ENCODE assay signal across 8 cellular contexts in genomic region chr1:94039514-94039870, GRCh38.
DNase-seq lines count a peak whose midpoint lies in the region; ATAC-seq, FAIRE-seq and TF ChIP-seq lines count a peak whose summit lies in the region.

No MANE protein-coding gene starts in this region.

- H3K27ac Mint-ChIP-seq in immature natural killer cell, result no peak overlapping the region

- POLR2A ChIA-PET in K562 (lab: Yijun Ruan, JAX), result no interaction called here

- no peaks in the 10 kb centered on the region for H3K9me3 ChIP-seq in K562 (replicated peaks; ENCODE audit: control insufficient read depth, insufficient read depth, low read depth, low read length)

- H3K27ac ChIP-seq in K562 (ENCODE audit: extremely low read depth, low read depth, low read length), result no peak overlapping the region

- H3K27me3 Mint-ChIP-seq in immature natural killer cell (ENCODE audit: low read depth in 3 of 3), result peaks cover 1 to 11% (median 3%) of the 10 kb centered on the region in 3 donors

- CTCF ChIA-PET in K562 (lab: Yijun Ruan, JAX; ENCODE audit: low intra/inter-chr PET ratio), result interaction anchor here (1.2 kb wide), 1 partner anchor 296 kb away, joined by 7 read pairs; no protein-coding TSS in a partner anchor

- no peak overlapping the region for H3K4me2 ChIP-seq in K562 (ENCODE audit: insufficient read depth, low read length)

- no peak overlapping the region for H3K4me3 Mint-ChIP-seq in immature natural killer cell

- TF ChIP-seq POLR2A in K562 (conservative IDR thresholded peaks at IDR 0.05), result no peak

- no peaks in the 10 kb centered on the region for H3K36me3 Mint-ChIP-seq in immature natural killer cell

- peaks cover 23 to 25% of the 10 kb centered on the region in 2 donors for H3K4me1 Mint-ChIP-seq in immature natural killer cell

- H3K9me1 ChIP-seq in K562 (ENCODE audit: control insufficient read depth, insufficient read depth, low read length), result no peaks in the 10 kb centered on the region

- peak; percentile 88 for ATAC-seq in K562
- no peak for ATAC-seq in GM19328 (IDR thresholded peaks at IDR 0.05; ENCODE audit: unreplicated experiment)
- ATAC-seq in HG02852 (IDR thresholded peaks at IDR 0.05; ENCODE audit: unreplicated experiment), result no peak

- H3K9ac ChIP-seq in K562 (ENCODE audit: insufficient read depth in 1 of 2, low read depth in 2 of 2, low read length in 2 of 2), result no peak overlapping the region

- peak; percentile 89 for TF ChIP-seq CTCF in GM10266 (IDR thresholded peaks at IDR 0.05; ENCODE audit: control insufficient read depth, insufficient read depth, low read depth, missing control alignments)
- peak; percentile 74 to 86 (median 77) for TF ChIP-seq CTCF in K562 (IDR thresholded peaks at IDR 0.05 in 2 of 3, conservative IDR thresholded peaks at IDR 0.05 in 1 of 3; ENCODE audit: insufficient read depth in 2 of 3, low read depth in 1 of 3, low read length in 3 of 3)

- H3K36me3 ChIP-seq in K562 (ENCODE audit: control insufficient read depth, insufficient read depth, low read length), result no peaks in the 10 kb centered on the region

- TF ChIP-seq EP300 in K562 (IDR thresholded peaks at IDR 0.05; ENCODE audit: low read length), result no peak

- H3K4me3 ChIP-seq in K562, result no peak overlapping the region

- H3K27me3 ChIP-seq in K562 (ENCODE audit: control insufficient read depth in 2 of 2, insufficient read depth in 2 of 2, low read length in 2 of 2), result peaks cover 7 to 36% of the 10 kb centered on the region in 2 experiments; a peak in 4 of 5 replicates

- H3K9me3 Mint-ChIP-seq in immature natural killer cell, result no peaks in the 10 kb centered on the region

- in situ Hi-C loops in K562 (cut with MboI), result no loop called here

- no peaks in the 10 kb centered on the region for H3K79me2 ChIP-seq in K562 (ENCODE audit: control insufficient read depth, insufficient read depth, low read length)

- no TSS peak for BruUV-seq in K562 (replicated peaks; lab: Mats Ljungman, UMichigan)

- TF ChIP-seq RAD21 in K562 (CRISPR knock-in tag; conservative IDR thresholded peaks at IDR 0.05 in 1 of 2, IDR thresholded peaks at IDR 0.05 in 1 of 2), result peak; percentile 12 to 63; a peak in 2 of 4 replicates

- no peaks in the 10 kb centered on the region for H3K4me1 ChIP-seq in K562 (replicated peaks in 1 of 2; ENCODE audit: control insufficient read depth in 2 of 2, insufficient read depth in 2 of 2, low read length in 2 of 2)

- no peak overlapping the region for H2AFZ ChIP-seq in K562 (ENCODE audit: low read depth, low read length)

- DNase-seq in GM10266 (ENCODE audit: extremely low spot score) (peak; percentile 59), M059J (ENCODE audit: low read depth) (peak; percentile 67), T follicular helper cell (ENCODE audit: low read depth) (peak; percentile 27), K562 (ENCODE audit: extremely low read depth in 1 of 4, low spot score in 3 of 4) (peak; percentile 61 to 78 (median 76)), immature natural killer cell (peak; percentile 50 to 55 (median 54))
- DNase-seq in stimulated activated CD4-positive, alpha-beta T cell treated with anti-CD3 and anti-CD28 coated beads, Interleukin-12 subunit alpha, Interleukin-12 subunit beta, amount 100 ng/mL, for 48 hours (ENCODE audit: low read depth in 2 of 3, low spot score in 1 of 3), result peak; percentile 25 to 56 (median 49)

- FAIRE-seq in K562 (lab: Jason Lieb, UNC), result peak; percentile 91

- WGBS in K562 (ENCODE audit: insufficient coverage, low coverage, missing lambda C conversion rate), result 0% methylated on average over 4 of the region's 4 CpGs

- intact Hi-C loops in K562 (cut with micrococcal nuclease), result loop anchor here (5.0 kb wide), 1 partner anchor 423 kb away; no protein-coding TSS in a partner anchor

- H4K20me1 ChIP-seq in K562 (replicated peaks; ENCODE audit: control insufficient read depth, insufficient read depth, low read length), result no peaks in the 10 kb centered on the region; the same call in 1 of the 2 replicates

TF ChIP-seq in K562, 482 proteins besides CTCF, POLR2A, EP300 and RAD21:
- TF ChIP-seq MXI1 (IDR thresholded peaks at IDR 0.05; ENCODE audit: low read depth, low read length) (no peak), DACH1 (IDR thresholded peaks at IDR 0.05; ENCODE audit: partially characterized antibody) (no peak), PREB (CRISPR knock-in tag; IDR thresholded peaks at IDR 0.05) (no peak), CREM (IDR thresholded peaks at IDR 0.05; ENCODE audit: low read depth) (0 out of 2 replicates have a peak, but pooled peaks have one; percentile 11), ATF4 (CRISPR knock-in tag; IDR thresholded peaks at IDR 0.05) (no peak), TEAD4 (IDR thresholded peaks at IDR 0.05; ENCODE audit: low read length) (peak; percentile 16; the same call in 1 of the 2 replicates), TEAD4 (CRISPR knock-in tag; IDR thresholded peaks at IDR 0.05; ENCODE audit: borderline replicate concordance) (no peak), CTCFL (IDR thresholded peaks at IDR 0.05; ENCODE audit: borderline replicate concordance, insufficient read depth, low read depth, low read length, poor library complexity, severe bottlenecking) (peak; percentile 43), NFIC (IDR thresholded peaks at IDR 0.05) (peak; percentile 54), ZNF431 (CRISPR knock-in tag; IDR thresholded peaks at IDR 0.05) (no peak), MAFG (tag; conservative IDR thresholded peaks at IDR 0.05) (no peak), ZNF512 (tag; IDR thresholded peaks at IDR 0.05) (no peak), ETV5 (CRISPR knock-in tag; IDR thresholded peaks at IDR 0.05; ENCODE audit: low read depth) (no peak), ATF7 (IDR thresholded peaks at IDR 0.05) (no peak), MECOM (CRISPR knock-in tag; IDR thresholded peaks at IDR 0.05) (no peak), NUFIP1 (IDR thresholded peaks at IDR 0.05; ENCODE audit: partially characterized antibody) (no peak), MTA1 (IDR thresholded peaks at IDR 0.05; ENCODE audit: borderline replicate concordance) (no peak), SMC3 (conservative IDR thresholded peaks at IDR 0.05; ENCODE audit: insufficient read depth, low read depth, low read length) (peak; percentile 55)
